Comparison of ENCODE assay signal across 1 cellular context in genomic region chr17:45171338-45172231, GRCh38.
TF ChIP-seq lines count a peak whose summit lies in the region.

No MANE protein-coding gene starts in this region.

TF ChIP-seq in IMR-90, 13 proteins besides CTCF, POLR2A, EP300 and RAD21 (continued from another document):
- no peak for TF ChIP-seq ELK1 (IDR thresholded peaks at IDR 0.05; ENCODE audit: borderline replicate concordance, low read depth, low read length)
